ENCODE assay signal across 16 cellular contexts in genomic region chr12:108459106-108459505, GRCh38. TPM values are rescaled to one million over a fixed set of nuclear protein-coding genes. Genes with fewer than 3 reads are reported as not detected.
A peak's percentile ranks its signal among the peaks of the same experiment; 100 is the strongest.
DNase-seq lines count a peak whose midpoint lies in the region; ATAC-seq, FAIRE-seq and TF ChIP-seq lines count a peak whose summit lies in the region.
"Had no signal": no experiment of that assay in that cellular context is flagged by ENCODE, and none has a peak within 500 bp of the region (broad histone marks: within the 10 kb centered on the region; RNA-seq: fewer than 3 reads in every experiment).

No MANE protein-coding gene starts in this region.

- no peak overlapping the region for H3K18ac ChIP-seq in H1 (ENCODE audit: extremely low read depth, low read length)

- H3K14ac ChIP-seq in H1 (ENCODE audit: insufficient read length) = no peak overlapping the region

- H3K79me2 ChIP-seq in H1 (ENCODE audit: control insufficient read depth in 1 of 2, insufficient read depth in 2 of 2, low read length in 2 of 2) = no peaks in the 10 kb centered on the region

- no peak overlapping the region for H3K23ac ChIP-seq in H1 (ENCODE audit: insufficient read length)

- POLR2A ChIA-PET in H1 (lab: Charles Lee; ENCODE audit: partially characterized antibody) = no interaction called here

- no peak overlapping the region for H4K91ac ChIP-seq in H1 (replicated peaks; ENCODE audit: insufficient read length, low read length)

- H4K20me1 ChIP-seq in H1 (replicated peaks in 1 of 2; ENCODE audit: control insufficient read depth in 1 of 2, insufficient read depth in 2 of 2, low read length in 2 of 2) = no peaks in the 10 kb centered on the region

- H3K9me3 ChIP-seq in H1 (ENCODE audit: insufficient read depth in 2 of 2, low read depth in 1 of 2, low read length in 1 of 2) = no peaks in the 10 kb centered on the region
- H3K9me3 ChIP-seq: BLaER1 treated with 17β-estradiol and CSF1 and Interleukin-3, amounts not matched to agents 10 nM and 100 nM; HAP-1 had no signal

- TF ChIP-seq CTCF in H1 (IDR thresholded peaks at IDR 0.05; ENCODE audit: control extremely low read depth in 1 of 3, insufficient read depth in 1 of 3, low read depth in 1 of 3, low read length in 3 of 3) = no peak

- H3K27ac ChIP-seq in H1 (ENCODE audit: low read depth, low read length) = no peak overlapping the region
- H3K27ac ChIP-seq: BLaER1 treated with 17β-estradiol and CSF1 and Interleukin-3, amounts not matched to agents 10 nM and 100 nM had no signal

- no peak for TF ChIP-seq EP300 in H1 (IDR thresholded peaks at IDR 0.05; ENCODE audit: borderline replicate concordance in 1 of 2, low read depth in 2 of 2, low read length in 2 of 2)

- CTCF ChIA-PET in H1 (lab: Charles Lee; ENCODE audit: partially characterized antibody) = interaction anchor here (1.3 to 4.8 kb wide), 4 partner anchors 9 to 87 kb away, joined by 3 to 40 read pairs (median 7); no protein-coding TSS in a partner anchor

- ATAC-seq in GM21528 (IDR thresholded peaks at IDR 0.05; ENCODE audit: low FRiP score, unreplicated experiment) = no peak
- no peak for ATAC-seq in GM19397 (IDR thresholded peaks at IDR 0.05; ENCODE audit: unreplicated experiment)

- no peak overlapping the region for H3K4me3 ChIP-seq in H1 (ENCODE audit: extremely low read depth in 1 of 4, insufficient read depth in 2 of 4, low read depth in 3 of 4, low read length in 4 of 4)
- H3K4me3 ChIP-seq: BLaER1 treated with 17β-estradiol and CSF1 and Interleukin-3, amounts not matched to agents 10 nM and 100 nM; HAP-1 had no signal

- H3K4me2 ChIP-seq in H1 (ENCODE audit: insufficient read depth in 1 of 2, low read depth in 2 of 2, low read length in 2 of 2) = no peak overlapping the region
- H3K4me2 ChIP-seq: BLaER1 treated with 17β-estradiol and CSF1 and Interleukin-3, amounts not matched to agents 10 nM and 100 nM had no signal

- no peak overlapping the region for H2AFZ ChIP-seq in H1 (ENCODE audit: low read length)

- H3K27me3 ChIP-seq in H1 (replicated peaks in 1 of 4; ENCODE audit: control insufficient read depth in 3 of 4, extremely low read depth in 1 of 4, insufficient read depth in 3 of 4, low read length in 3 of 4) = no peaks in the 10 kb centered on the region
- H3K27me3 ChIP-seq: BLaER1 treated with 17β-estradiol and CSF1 and Interleukin-3, amounts not matched to agents 10 nM and 100 nM had no signal

- no peak overlapping the region for H4K8ac ChIP-seq in H1 (ENCODE audit: extremely low read depth, insufficient read depth, low read length)

- no peak overlapping the region for H2BK5ac ChIP-seq in H1 (ENCODE audit: low read depth, low read length)

- H4K5ac ChIP-seq in H1 (ENCODE audit: insufficient read length, low read depth, low read length) = no peak overlapping the region

- H3K79me1 ChIP-seq in H1 (ENCODE audit: low read depth, low read length) = no peaks in the 10 kb centered on the region

- no peak for TF ChIP-seq RAD21 in H1 (IDR thresholded peaks at IDR 0.05 in 1 of 2, conservative IDR thresholded peaks at IDR 0.05 in 1 of 2; ENCODE audit: low read depth in 2 of 2, low read length in 2 of 2)

- peak; percentile 42 to 80 for DNase-seq in NCI-H524 (lab: John Stamatoyannopoulos, UW)
- no peak for DNase-seq in NCI-H524 treated with DMSO at 0.1 percent for 48 hours (lab: John Stamatoyannopoulos, UW)
- peak; percentile 93 for DNase-seq in cerebellar cortex (ENCODE audit: low spot score)
- no peak for DNase-seq in H1 (ENCODE audit: low read depth in 1 of 2, low spot score in 2 of 2)
- no peak for DNase-seq in activated naive CD4-positive, alpha-beta T cell treated with Interleukin-2 at 50 U/mL for 16 hours
- DNase-seq: ACHN; Calu3; CD4-positive, CD25-positive, alpha-beta regulatory T cell; DND-41; GF-D8; GOT3; IMR-90 had no signal

- H2BK12ac ChIP-seq in H1 (ENCODE audit: low read depth, low read length) = no peak overlapping the region

- no peaks in the 10 kb centered on the region for H3K36me3 ChIP-seq in H1 (ENCODE audit: control insufficient read depth in 2 of 4, insufficient read depth in 4 of 4, low read length in 3 of 4)
- H3K36me3 ChIP-seq: BLaER1 treated with 17β-estradiol and CSF1 and Interleukin-3, amounts not matched to agents 10 nM and 100 nM; HAP-1 had no signal

- H3K23me2 ChIP-seq in H1 (ENCODE audit: low read depth, low read length) = peaks cover 2% of the 10 kb centered on the region; the same call in 1 of the 2 replicates

- H2AK5ac ChIP-seq in H1 (ENCODE audit: low read depth, low read length) = no peak overlapping the region

- H2BK15ac ChIP-seq in H1 (ENCODE audit: low read length) = peak overlapping the region; percentile 1; the same call in 1 of the 2 replicates

- no peak overlapping the region for H2BK120ac ChIP-seq in H1 (replicated peaks; ENCODE audit: low read depth, low read length)

- FAIRE-seq in H1 (lab: Jason Lieb, UNC) = no peak

- no peak overlapping the region for H3K9ac ChIP-seq in H1 (replicated peaks in 1 of 4; ENCODE audit: extremely low read depth in 1 of 4, low read depth in 3 of 4, low read length in 3 of 4)
- H3K9ac ChIP-seq: BLaER1 treated with 17β-estradiol and CSF1 and Interleukin-3, amounts not matched to agents 10 nM and 100 nM had no signal

- H3K56ac ChIP-seq in H1 (replicated peaks; ENCODE audit: insufficient read length, low read depth, low read length) = no peak overlapping the region

- H3K4me1 ChIP-seq in H1 (replicated peaks in 1 of 4; ENCODE audit: control insufficient read depth in 3 of 4, insufficient read depth in 4 of 4, low read length in 3 of 4) = peaks cover 0 to 5% (median 0%) of the 10 kb centered on the region in 4 experiments; a peak in 2 of 7 replicates
- H3K4me1 ChIP-seq: HAP-1 had no signal

- H2BK20ac ChIP-seq in H1 (ENCODE audit: low read length) = no peak overlapping the region

- WGBS in H1 (ENCODE audit: extremely low coverage in 1 of 2, insufficient coverage in 1 of 2, insufficient read length in 1 of 2, insufficient replicate concordance in 2 of 2, low coverage in 1 of 2, low lambda C conversion rate in 2 of 2, missing lambda C conversion rate in 1 of 2), 2 experiments = 80% methylated on average over 3 of the region's 3 CpGs; no CpG with 5 or more reads in 1 of the 2 experiments

- no peak for TF ChIP-seq POLR2A in H1 (IDR thresholded peaks at IDR 0.05; ENCODE audit: control extremely low read depth in 1 of 2, low read depth in 2 of 2, low read length in 2 of 2)

- H3K4ac ChIP-seq in H1 (replicated peaks; ENCODE audit: insufficient read length, low read depth, low read length) = no peak overlapping the region

TF ChIP-seq in H1, 55 proteins besides CTCF, POLR2A, EP300 and RAD21:
- TF ChIP-seq CEBPB (IDR thresholded peaks at IDR 0.05; ENCODE audit: low read depth, low read length) (no peak), TAF7 (optimal IDR thresholded peaks at IDR 0.05; ENCODE audit: borderline replicate concordance, low read depth, low read length) (no peak)
TF ChIP-seq in H1: peak in this region for 0.

RNA-seq across cellular contexts. Expression of gene FICD, which starts 56.0 kb away (rescaled TPM):
- 6.0 TPM in 2 replicates for total RNA-seq in H1 (2021; fragmentation: NEBNext Ultra II Directional; extraction: Animal tissue kit (Norgen Biotek cat#: 25700))
- polyA plus RNA-seq in H1 (2011; rRNA removed) = 2.2 and 3.0 TPM in 2 replicates
- 2.3 TPM for polyA plus RNA-seq in H1 (2011; cell fraction: cytosol; rRNA removed)
- 6.1 TPM for polyA plus RNA-seq in H1 (2011; cell fraction: nucleus; rRNA removed)
- polyA plus RNA-seq in H1 (2012, experiment 1 of 2) = 4.6 to 6.0 TPM (median 5.7 TPM) in 4 replicates
- polyA plus RNA-seq in H1 (2012, experiment 2 of 2) = 1.9 TPM
- 5.6 TPM for polyA plus RNA-seq in H1 (2013, experiment 1 of 2)
- 6.5 TPM for polyA plus RNA-seq in H1 (2013, experiment 2 of 2)
- 5.3 TPM in 2 replicates for polyA minus RNA-seq in H1 (2011; rRNA and poly(A)+ RNA removed)
- polyA minus RNA-seq in H1 (2011; cell fraction: cytosol; rRNA and poly(A)+ RNA removed) = 4.6 TPM
- polyA minus RNA-seq in H1 (2011; cell fraction: nucleus; rRNA and poly(A)+ RNA removed) = 7.9 TPM

Comparison
In these comparisons a context has a peak if more than half of its experiments do, and no peak if none do; other contexts are left out.
1. DNase-seq: peak in NCI-H524 (2 of 2) and cerebellar cortex (single experiment); none in NCI-H524 treated with DMSO at 0.1 percent for 48 hours (single experiment), H1 (0 of 2) and activated naive CD4-positive, alpha-beta T cell treated with Interleukin-2 at 50 U/mL for 16 hours (single experiment).